Comparison of ENCODE assay signal across 1 cellular context in the genomic region with DNA sequence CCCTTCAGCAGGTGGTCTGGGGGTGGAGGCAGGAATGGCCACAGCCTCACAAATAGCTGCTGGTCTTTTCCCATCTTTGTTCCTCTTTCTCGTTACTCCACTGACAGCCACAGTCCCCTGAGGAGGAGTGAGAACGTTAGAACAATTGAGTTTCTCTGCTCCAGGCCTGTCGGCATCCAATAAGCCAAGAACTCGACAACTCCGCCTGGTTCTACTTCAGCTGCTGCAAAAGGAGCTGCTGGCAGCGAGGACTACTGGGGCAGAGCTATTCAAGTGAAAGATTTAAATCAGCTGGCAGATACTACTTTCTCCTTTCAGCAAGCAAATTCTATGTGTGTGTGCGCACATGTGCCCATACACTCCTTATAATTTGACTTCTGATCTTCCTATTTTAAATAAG.
TF ChIP-seq lines count a peak whose summit lies in the region.

No MANE protein-coding gene starts in this region.

TF ChIP-seq in HepG2, 621 proteins besides CTCF, POLR2A, EP300 and RAD21:
- TF ChIP-seq HINFP (CRISPR knock-in tag; IDR thresholded peaks at IDR 0.05; ENCODE audit: low read depth) = no peak
- no peak for TF ChIP-seq AKNA (CRISPR knock-in tag; IDR thresholded peaks at IDR 0.05; ENCODE audit: borderline replicate concordance)
